In the genomic region with DNA sequence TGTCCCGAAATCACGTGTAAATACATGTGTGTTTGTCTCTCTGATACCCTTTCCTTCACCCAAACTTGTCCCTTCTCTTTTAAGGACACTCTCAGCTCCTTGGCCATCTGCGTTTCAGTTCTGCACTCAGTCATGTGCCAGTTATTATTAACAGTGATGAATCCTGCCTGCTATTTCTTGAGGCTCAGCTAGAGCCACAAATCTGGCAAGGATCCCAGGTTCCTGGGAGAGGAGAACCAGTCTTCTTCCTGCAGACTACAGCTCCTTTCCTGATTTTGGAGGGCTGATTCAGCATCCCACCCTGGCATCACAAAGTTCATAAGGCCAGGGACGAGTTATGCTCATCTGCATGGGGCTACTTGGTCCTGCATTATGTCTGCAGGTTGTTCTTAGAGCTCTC, we compare ENCODE assay signal across 8 cellular contexts. TPM values are rescaled to one million over a fixed set of nuclear protein-coding genes. Genes with fewer than 3 reads are reported as not detected.
DNase-seq lines count a peak whose midpoint lies in the region; ATAC-seq and TF ChIP-seq lines count a peak whose summit lies in the region.

No MANE protein-coding gene starts in this region.

- peaks cover 0 to 18% of the 10 kb centered on the region in 2 donors for H3K36me3 ChIP-seq in gastroesophageal sphincter
- H3K36me3 ChIP-seq in spleen: no peaks in the 10 kb centered on the region

- 26 to 30% methylated on average over 2 to 4 of the region's 4 CpGs for WGBS in gastroesophageal sphincter (ENCODE audit: low coverage in 1 of 2), 2 donors
- WGBS in spleen, 5 donors: 39 to 60% (median 42%) methylated on average over 4 of the region's 4 CpGs

- DNase-seq in GM03348 (ENCODE audit: low spot score) (peak; percentile 60), spleen (no peak)
- no peak for DNase-seq in stimulated activated CD4-positive, alpha-beta T cell treated with anti-CD3 and anti-CD28 coated beads, Interleukin-4, amount 100 ng/mL, for 4 hours

- TF ChIP-seq EP300 in gastroesophageal sphincter (IDR thresholded peaks at IDR 0.05): no peak

- peaks cover 12% of the 10 kb centered on the region for H3K4me1 Mint-ChIP-seq in stimulated activated memory B cell treated with anti-CD40 and anti-IgM and Interleukin-4, amounts not matched to agents 10 μg/mL and 1 μg/mL and 100 μg/mL, for 72 hours

- H3K9me3 Mint-ChIP-seq in stimulated activated memory B cell treated with anti-CD40 and anti-IgM and Interleukin-4, amounts not matched to agents 10 μg/mL and 1 μg/mL and 100 μg/mL, for 72 hours: no peaks in the 10 kb centered on the region

- ATAC-seq in SK-N-SH treated with all-trans-retinoic acid at 6 μM for 48 hours (peak; percentile 74), gastroesophageal sphincter (peak; percentile 52), HG02884 (IDR thresholded peaks at IDR 0.05; ENCODE audit: unreplicated experiment) (no peak), HG02610 (IDR thresholded peaks at IDR 0.05; ENCODE audit: unreplicated experiment) (no peak)
- no peak for ATAC-seq in stimulated activated memory B cell treated with anti-CD40 and anti-IgM and Interleukin-4, amounts not matched to agents 10 μg/mL and 1 μg/mL and 100 μg/mL, for 72 hours

- H3K4me3 Mint-ChIP-seq in stimulated activated memory B cell treated with anti-CD40 and anti-IgM and Interleukin-4, amounts not matched to agents 10 μg/mL and 1 μg/mL and 100 μg/mL, for 72 hours: no peak overlapping the region

- no peaks in the 10 kb centered on the region for H3K36me3 Mint-ChIP-seq in stimulated activated memory B cell treated with anti-CD40 and anti-IgM and Interleukin-4, amounts not matched to agents 10 μg/mL and 1 μg/mL and 100 μg/mL, for 72 hours

- intact Hi-C loops in spleen (cut with DNase I; ENCODE audit: low total_unique reads): no loop called here

- H3K27me3 Mint-ChIP-seq in stimulated activated memory B cell treated with anti-CD40 and anti-IgM and Interleukin-4, amounts not matched to agents 10 μg/mL and 1 μg/mL and 100 μg/mL, for 72 hours: peaks cover 22% of the 10 kb centered on the region

- H3K27me3 ChIP-seq in gastroesophageal sphincter: no peaks in the 10 kb centered on the region
- peaks cover 0 to 39% (median 1%) of the 10 kb centered on the region in 7 donors for H3K27me3 ChIP-seq in spleen (replicated peaks in 1 of 7)

- TF ChIP-seq CTCF in gastroesophageal sphincter (IDR thresholded peaks at IDR 0.05): no peak
- TF ChIP-seq CTCF in spleen (IDR thresholded peaks at IDR 0.05 in 8 of 11, conservative IDR thresholded peaks at IDR 0.05 in 3 of 11): no peak

- TF ChIP-seq POLR2A in gastroesophageal sphincter (IDR thresholded peaks at IDR 0.05) (no peak), spleen (IDR thresholded peaks at IDR 0.05) (no peak)

- H3K4me1 ChIP-seq in gastroesophageal sphincter (peaks cover 36 to 86% (median 53%) of the 10 kb centered on the region in 3 donors), spleen (peaks cover 0 to 29% (median 12%) of the 10 kb centered on the region in 6 donors)

- peak overlapping the region; percentile 92 to 97 (median 96) for H3K27ac ChIP-seq in gastroesophageal sphincter
- H3K27ac ChIP-seq in spleen: peak overlapping the region in 6 of 8 donors; percentile 3 to 71 (median 43)

- H3K9me3 ChIP-seq in gastroesophageal sphincter (no peaks in the 10 kb centered on the region), spleen (no peaks in the 10 kb centered on the region)

- no peak overlapping the region for H3K27ac Mint-ChIP-seq in stimulated activated memory B cell treated with anti-CD40 and anti-IgM and Interleukin-4, amounts not matched to agents 10 μg/mL and 1 μg/mL and 100 μg/mL, for 72 hours

- H3K4me3 ChIP-seq in gastroesophageal sphincter: peak overlapping the region in 1 of 2 donors; percentile 75
- H3K4me3 ChIP-seq in spleen: no peak overlapping the region

TF ChIP-seq in SK-N-SH treated with all-trans-retinoic acid at 6 μM for 48 hours, 23 proteins besides CTCF, POLR2A, EP300 and RAD21:
- TF ChIP-seq ZFP30 (CRISPR knock-in tag; IDR thresholded peaks at IDR 0.05) (no peak), TSHZ2 (CRISPR knock-in tag; IDR thresholded peaks at IDR 0.05) (no peak), TOX (CRISPR knock-in tag; IDR thresholded peaks at IDR 0.05; ENCODE audit: borderline replicate concordance) (no peak), TCF4 (CRISPR knock-in tag; IDR thresholded peaks at IDR 0.05; ENCODE audit: borderline replicate concordance) (no peak), PATZ1 (CRISPR knock-in tag; IDR thresholded peaks at IDR 0.05; ENCODE audit: borderline replicate concordance) (no peak), RARB (CRISPR knock-in tag; IDR thresholded peaks at IDR 0.05) (no peak), ZNF70 (CRISPR knock-in tag; IDR thresholded peaks at IDR 0.05) (no peak), ARNTL (CRISPR knock-in tag; IDR thresholded peaks at IDR 0.05; ENCODE audit: borderline replicate concordance, low read depth) (no peak), SNAI2 (CRISPR knock-in tag; IDR thresholded peaks at IDR 0.05) (no peak), BACH2 (CRISPR knock-in tag; IDR thresholded peaks at IDR 0.05; ENCODE audit: borderline replicate concordance) (no peak), CSDC2 (CRISPR knock-in tag; IDR thresholded peaks at IDR 0.05) (no peak)

RNA-seq across cellular contexts. Expression of gene MAMDC2, which starts 5.6 kb away (rescaled TPM):
- 100 to 1,000 TPM in 3 of 4 donors, 10 to 100 TPM in 1; 96.5 to 192 (median 140) TPM for total RNA-seq in gastroesophageal sphincter
- total RNA-seq in spleen: 10 to 100 TPM in 6 of 7 donors, 1 to 10 TPM in 1; 9.3 to 65.5 (median 45.6) TPM
- 1 to 10 TPM; 1.5 to 5.3 (median 2.2) TPM for polyA plus RNA-seq in spleen

Comparison
In these comparisons a context has a peak if more than half of its experiments do, and no peak if none do; other contexts are left out.
1. ATAC-seq: peak in SK-N-SH treated with all-trans-retinoic acid at 6 μM for 48 hours (single experiment) and gastroesophageal sphincter (single experiment); none in stimulated activated memory B cell treated with anti-CD40 and anti-IgM and Interleukin-4, amounts not matched to agents 10 μg/mL and 1 μg/mL and 100 μg/mL, for 72 hours (single experiment), HG02884 (single experiment) and HG02610 (single experiment).